ENCODE assay signal across 20 cellular contexts in genomic region chr4:92994727-92995126, GRCh38.
DNase-seq lines count a peak whose midpoint lies in the region; ATAC-seq, FAIRE-seq and TF ChIP-seq lines count a peak whose summit lies in the region.
"Had no signal": no experiment of that assay in that cellular context is flagged by ENCODE, and none has a peak within 500 bp of the region (broad histone marks: within the 10 kb centered on the region; RNA-seq: fewer than 3 reads in every experiment).

No MANE protein-coding gene starts in this region.

- H3K27me3 ChIP-seq in body of pancreas (no peaks in the 10 kb centered on the region), right lobe of liver (no peaks in the 10 kb centered on the region), pancreas (no peaks in the 10 kb centered on the region), adrenal gland (no peaks in the 10 kb centered on the region)

- no peaks in the 10 kb centered on the region for H3K9me3 ChIP-seq in body of pancreas
- no peaks in the 10 kb centered on the region for H3K9me3 ChIP-seq in right lobe of liver
- H3K9me3 ChIP-seq in pancreas: no peaks in the 10 kb centered on the region
- H3K9me3 ChIP-seq in adrenal gland (replicated peaks in 1 of 3): no peaks in the 10 kb centered on the region
- H3K9me3 ChIP-seq: A549, Caco-2 had no signal

- TF ChIP-seq CTCF in body of pancreas (IDR thresholded peaks at IDR 0.05): no peak
- TF ChIP-seq CTCF in right lobe of liver (IDR thresholded peaks at IDR 0.05): no peak
- no peak for TF ChIP-seq CTCF in pancreas (IDR thresholded peaks at IDR 0.05)
- no peak for TF ChIP-seq CTCF in adrenal gland (IDR thresholded peaks at IDR 0.05)

- ATAC-seq in body of pancreas (peak; percentile 98), right lobe of liver (peak; percentile 97 to 99 (median 98)), pancreas (peak; percentile 94 to 99 (median 98)), GM18858 (IDR thresholded peaks at IDR 0.05; ENCODE audit: unreplicated experiment) (no peak)
- ATAC-seq: A549, GM23338 had no signal

- WGBS in body of pancreas, 2 donors: 15 to 19% methylated on average over 2 of the region's 2 CpGs
- WGBS in right lobe of liver (ENCODE audit: insufficient coverage, low coverage, low lambda C conversion rate, missing lambda C conversion rate): 11% methylated on average over 2 of the region's 2 CpGs
- 15% methylated on average over 2 of the region's 2 CpGs for WGBS in pancreas, 2 donors
- WGBS in adrenal gland, 4 donors: 78 to 96% (median 89%) methylated on average over 2 of the region's 2 CpGs

- H3K4me1 ChIP-seq in body of pancreas: peaks cover 20% of the 10 kb centered on the region
- H3K4me1 ChIP-seq in right lobe of liver: peaks cover 0 to 34% (median 15%) of the 10 kb centered on the region in 4 donors
- H3K4me1 ChIP-seq in pancreas: peaks cover 10 to 16% (median 13%) of the 10 kb centered on the region in 3 donors
- no peaks in the 10 kb centered on the region for H3K4me1 ChIP-seq in adrenal gland (replicated peaks in 1 of 2)
- H3K4me1 ChIP-seq: A549, Caco-2 had no signal

- no peak overlapping the region for H3K4me3 ChIP-seq in body of pancreas
- H3K4me3 ChIP-seq in right lobe of liver: no peak overlapping the region
- no peak overlapping the region for H3K4me3 ChIP-seq in pancreas
- H3K4me3 ChIP-seq in adrenal gland: no peak overlapping the region
- H3K4me3 ChIP-seq: A549, GM23338 had no signal

- no peak for FAIRE-seq in pancreas (lab: Jason Lieb, UNC)
- FAIRE-seq: A549, D721Med, G401.6, GM12891, H54 had no signal

- no peak overlapping the region for H3K27ac ChIP-seq in body of pancreas
- no peak overlapping the region for H3K27ac ChIP-seq in right lobe of liver
- H3K27ac ChIP-seq in pancreas: no peak overlapping the region
- no peak overlapping the region for H3K27ac ChIP-seq in adrenal gland
- H3K27ac ChIP-seq: 22Rv1, A549, C4-2B, HL-60 had no signal

- H3K36me3 ChIP-seq in body of pancreas (replicated peaks in 1 of 2; ENCODE audit: insufficient read depth in 1 of 2, low read depth in 2 of 2) (no peaks in the 10 kb centered on the region), right lobe of liver (no peaks in the 10 kb centered on the region), pancreas (no peaks in the 10 kb centered on the region), adrenal gland (replicated peaks in 1 of 2) (no peaks in the 10 kb centered on the region)

- intact Hi-C loops in body of pancreas (cut with DNase I) (no loop called here), right lobe of liver (cut with DNase I) (no loop called here), pancreas (cut with DNase I) (no loop called here), adrenal gland (cut with DNase I) (no loop called here)

- TF ChIP-seq POLR2A in body of pancreas (IDR thresholded peaks at IDR 0.05): no peak
- TF ChIP-seq POLR2A in right lobe of liver (IDR thresholded peaks at IDR 0.05): no peak
- TF ChIP-seq POLR2A in adrenal gland (IDR thresholded peaks at IDR 0.05): no peak

- DNase-seq in HuH-7 (ENCODE audit: low spot score) (peak; percentile 17), body of pancreas (peak; percentile 50 to 75 (median 58)), right lobe of liver (peak in 1 of 3 donors; percentile 62), pancreas (peak in 3 of 6 donors; percentile 43 to 66 (median 66)), adrenal gland (no peak)
- no peak for DNase-seq in activated naive CD4-positive, alpha-beta T cell treated with anti-CD3 and anti-CD28 coated beads, Interleukin-2, amount 50 U/mL, for 16 hours
- DNase-seq: AML-193; Caco-2; CD4-positive, alpha-beta T cell; HCEC 1CT had no signal

Comparison
In these comparisons a context has a peak if more than half of its experiments do, and no peak if none do; other contexts are left out.
1. DNase-seq: peak in HuH-7 (single experiment) and body of pancreas (4 of 4); none in activated naive CD4-positive, alpha-beta T cell treated with anti-CD3 and anti-CD28 coated beads, Interleukin-2, amount 50 U/mL, for 16 hours (single experiment) and adrenal gland (0 of 7).